23 cellular contexts compared by ENCODE assay signal in genomic region chr15:41575282-41575681, GRCh38.
"Had no signal": no experiment of that assay in that cellular context is flagged by ENCODE, and none has a peak within 500 bp of the region (broad histone marks: within the 10 kb centered on the region; RNA-seq: fewer than 3 reads in every experiment).

No MANE protein-coding gene starts in this region.

- H3K4me3 ChIP-seq: lung, mucosa of descending colon, prostate gland, smooth muscle cell, stomach, suprapubic skin, tibial nerve had no signal

- ATAC-seq: activated T-helper 17 cell treated with anti-CD3 and anti-CD28 coated beads, Interleukin-2, amount 50 U/mL, for 72 hours; left lobe of liver; mucosa of descending colon; stimulated activated naive B cell treated with anti-CD40 and anti-IgM and Interleukin-4, amounts not matched to agents 10 μg/mL and 1 μg/mL and 100 μg/mL, for 72 hours; T-helper 17 cell had no signal

- DNase-seq: activated CD4-positive, alpha-beta memory T cell treated with anti-CD3 and anti-CD28 coated beads for 36 hours; activated CD4-positive, alpha-beta T cell treated with anti-CD3 and anti-CD28 coated beads, Interleukin-2, amount 10 ng/mL, durations not matched to agents 24 days and 14 days; activated CD4-positive, CD25-positive, alpha-beta regulatory T cell treated with anti-CD3 and anti-CD28 coated beads, Interleukin-2, amount 50 U/mL, for 72 hours; activated CD8-positive, alpha-beta memory T cell treated with anti-CD3 and anti-CD28 coated beads, Interleukin-2, amount 50 U/mL, for 48 hours; activated T-cell treated with anti-CD3 and anti-CD28 coated beads, Interleukin-2, amount 50 U/mL, for 24 hours; cortex of kidney; immature natural killer cell; kidney; mucosa of descending colon; retina; stimulated activated CD4-positive, alpha-beta T cell treated with anti-CD3 and anti-CD28 coated beads, Interleukin-1b, Interleukin-23, amount 100 ng/mL, for 48 hours; stimulated activated naive B cell treated with anti-CD40 and anti-IgM and Interleukin-4, amounts not matched to agents 10 μg/mL and 1 μg/mL and 100 μg/mL, for 72 hours; stomach; T-helper 17 cell; T1000 had no signal

- H3K27ac ChIP-seq: prostate gland, stomach, suprapubic skin had no signal

- FAIRE-seq: endothelial cell of umbilical vein, kidney had no signal

- H3K27me3 ChIP-seq: stomach, suprapubic skin, tibial nerve had no signal

- H3K36me3 ChIP-seq: prostate gland had no signal

- H3K9me3 ChIP-seq: mucosa of descending colon, prostate gland, stomach, suprapubic skin, tibial nerve had no signal

- H3K4me1 ChIP-seq: prostate gland, stomach, suprapubic skin had no signal

- H3K4me2 ChIP-seq: smooth muscle cell had no signal
